ENCODE assay signal across 20 cellular contexts in the genomic region with DNA sequence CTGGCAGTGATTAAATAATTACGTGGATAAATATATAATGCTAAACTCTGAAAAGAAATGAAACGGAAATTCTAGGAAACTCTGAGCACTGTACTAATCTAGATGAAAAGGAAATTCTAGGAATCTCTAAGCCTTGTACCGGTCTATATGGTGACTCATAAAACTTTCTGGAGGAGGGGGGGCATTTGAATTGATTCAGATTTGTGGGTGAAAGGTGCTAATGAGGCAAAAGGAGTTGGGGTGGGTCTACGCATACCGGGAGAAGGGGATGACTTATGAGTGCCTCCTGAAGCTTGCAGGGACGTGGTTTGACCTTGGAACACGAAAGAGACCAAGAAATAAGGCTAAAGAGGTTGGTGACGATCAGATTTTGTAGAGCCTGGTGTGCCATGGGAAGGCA.
"Had no signal": no experiment of that assay in that cellular context is flagged by ENCODE, and none has a peak within 500 bp of the region (broad histone marks: within the 10 kb centered on the region; RNA-seq: fewer than 3 reads in every experiment).

No MANE protein-coding gene starts in this region.

- H3K4me1 Mint-ChIP-seq: WTC11 had no signal

- H3K4me3 Mint-ChIP-seq: T-helper 1 cell treated with Interleukin-12 subunit alpha and Interleukin-12 subunit beta and Interleukin-4 antibody, amounts not matched to agents 30 μg/mL and 1 μg/mL, for 36 hours; WTC11 had no signal

- DNase-seq: activated CD4-positive, alpha-beta T cell treated with anti-CD3 and anti-CD28 coated beads, Interleukin-2, amount 50 U/mL, for 1 hour; activated naive CD4-positive, alpha-beta T cell treated with anti-CD3 and anti-CD28 coated beads, Interleukin-2, amount 50 U/mL, for 16 hours; amniotic stem cell; body of pancreas; central memory CD4-positive, alpha-beta T cell; NCI-H1092 treated with DMSO at 0.1 percent for 48 hours; NCI-H1436; NCI-H1694 treated with DMSO at 0.1 percent for 48 hours; NCI-H2081; NCI-H510A treated with DMSO at 0.1 percent for 48 hours; NCI-H69; NK-92 treated with Interleukin-12 subunit alpha and Interleukin-12 subunit beta, amount 100 ng/mL, for 24 hours; Peyer's patch; Right ventricle myocardium superior; T-helper 9 cell had no signal

- H3K9me3 Mint-ChIP-seq: T-helper 1 cell treated with Interleukin-12 subunit alpha and Interleukin-12 subunit beta and Interleukin-4 antibody, amounts not matched to agents 30 μg/mL and 1 μg/mL, for 36 hours had no signal

- H3K9me3 ChIP-seq: ascending aorta, body of pancreas, Peyer's patch, SJSA1 had no signal

- H3K27ac Mint-ChIP-seq: T-helper 1 cell treated with Interleukin-12 subunit alpha and Interleukin-12 subunit beta and Interleukin-4 antibody, amounts not matched to agents 30 μg/mL and 1 μg/mL, for 36 hours; WTC11 had no signal

- ATAC-seq: body of pancreas, SK-N-SH treated with all-trans-retinoic acid at 6 μM for 48 hours, WTC11 had no signal

- H3K36me3 Mint-ChIP-seq: WTC11 had no signal
